Comparison of ENCODE assay signal across 19 cellular contexts in genomic region chr10:76628801-76629200, GRCh38.
DNase-seq lines count a peak whose midpoint lies in the region; ATAC-seq and TF ChIP-seq lines count a peak whose summit lies in the region.
"Had no signal": no experiment of that assay in that cellular context is flagged by ENCODE, and none has a peak within 500 bp of the region (broad histone marks: within the 10 kb centered on the region; RNA-seq: fewer than 3 reads in every experiment).

No MANE protein-coding gene starts in this region.

- POLR2A ChIA-PET in PC-3 (lab: Charles Lee; ENCODE audit: unreplicated experiment): no interaction called here

- no peak overlapping the region for H3K27ac ChIP-seq in PC-3 (ENCODE audit: low read length)
- H3K27ac ChIP-seq in osteoblast (ENCODE audit: low read depth, low read length): no peak overlapping the region
- H3K27ac ChIP-seq in Peyer's patch: no peak overlapping the region
- H3K27ac ChIP-seq: 22Rv1, A549, BLaER1, GM23248 had no signal

- H3K27me3 ChIP-seq in PC-3 (ENCODE audit: low read length): no peaks in the 10 kb centered on the region
- H3K27me3 ChIP-seq in osteoblast (ENCODE audit: insufficient read depth, low read length): no peaks in the 10 kb centered on the region
- no peaks in the 10 kb centered on the region for H3K27me3 ChIP-seq in Peyer's patch
- H3K27me3 ChIP-seq: BLaER1 had no signal

- no peaks in the 10 kb centered on the region for H3K9me3 ChIP-seq in PC-3 (ENCODE audit: low read length)
- no peaks in the 10 kb centered on the region for H3K9me3 ChIP-seq in osteoblast (ENCODE audit: low read depth, low read length)
- H3K9me3 ChIP-seq in Peyer's patch: no peaks in the 10 kb centered on the region
- H3K9me3 ChIP-seq: A549, BLaER1 had no signal

- H3K4me3 ChIP-seq in PC-3 (ENCODE audit: low read length) (no peak overlapping the region), epithelial cell of esophagus (ENCODE audit: low read length) (no peak overlapping the region), osteoblast (ENCODE audit: insufficient read depth, low read length) (no peak overlapping the region), Peyer's patch (no peak overlapping the region)
- H3K4me3 ChIP-seq: A549, BLaER1, GM23248 had no signal

- H4K20me1 ChIP-seq in PC-3 (ENCODE audit: low read length) (no peaks in the 10 kb centered on the region), osteoblast (ENCODE audit: insufficient read depth, low read length) (no peaks in the 10 kb centered on the region)
- H4K20me1 ChIP-seq: BLaER1 had no signal

- H3K36me3 ChIP-seq in PC-3 (ENCODE audit: low read depth, low read length) (no peaks in the 10 kb centered on the region), osteoblast (ENCODE audit: insufficient read depth, low read length) (no peaks in the 10 kb centered on the region), Peyer's patch (no peaks in the 10 kb centered on the region)
- H3K36me3 ChIP-seq: BLaER1 had no signal

- H3K27ac Mint-ChIP-seq in stimulated activated naive B cell treated with anti-CD40 and anti-IgM and Interleukin-4, amounts not matched to agents 10 μg/mL and 1 μg/mL and 100 μg/mL, for 72 hours: no peak overlapping the region
- H3K27ac Mint-ChIP-seq: CD14-positive monocyte; CD4-positive, alpha-beta memory T cell; HFFc6; IgD-negative memory B cell had no signal

- peak; percentile 81 for ATAC-seq in PC-3
- no peak for ATAC-seq in stimulated activated naive B cell treated with anti-CD40 and anti-IgM and Interleukin-4, amounts not matched to agents 10 μg/mL and 1 μg/mL and 100 μg/mL, for 72 hours (replicated peaks)
- ATAC-seq: A549, HCT116, HepG2 had no signal

- H3K79me2 ChIP-seq in PC-3 (ENCODE audit: low read length) (no peaks in the 10 kb centered on the region), osteoblast (ENCODE audit: insufficient read depth, low read length) (no peaks in the 10 kb centered on the region)

- no peaks in the 10 kb centered on the region for H3F3A ChIP-seq in PC-3 (ENCODE audit: low read length, unreplicated experiment)

- TF ChIP-seq POLR2A in Peyer's patch (IDR thresholded peaks at IDR 0.05): no peak

- no peak overlapping the region for H3K9ac ChIP-seq in PC-3 (ENCODE audit: low read length)
- H3K9ac ChIP-seq: BLaER1, GM23248 had no signal

- H3K36me3 Mint-ChIP-seq in stimulated activated naive B cell treated with anti-CD40 and anti-IgM and Interleukin-4, amounts not matched to agents 10 μg/mL and 1 μg/mL and 100 μg/mL, for 72 hours: no peaks in the 10 kb centered on the region
- H3K36me3 Mint-ChIP-seq: CD14-positive monocyte; CD4-positive, alpha-beta memory T cell; IgD-negative memory B cell had no signal

- H3K4me2 ChIP-seq in PC-3 (ENCODE audit: low read length) (peak overlapping the region; percentile 2), osteoblast (ENCODE audit: insufficient read depth, low read length) (no peak overlapping the region)
- H3K4me2 ChIP-seq: A549, BLaER1 had no signal

- H3K4me3 Mint-ChIP-seq in stimulated activated naive B cell treated with anti-CD40 and anti-IgM and Interleukin-4, amounts not matched to agents 10 μg/mL and 1 μg/mL and 100 μg/mL, for 72 hours: no peak overlapping the region
- H3K4me3 Mint-ChIP-seq: CD14-positive monocyte; CD4-positive, alpha-beta memory T cell; HFFc6; IgD-negative memory B cell had no signal

- H3K27me3 Mint-ChIP-seq in stimulated activated naive B cell treated with anti-CD40 and anti-IgM and Interleukin-4, amounts not matched to agents 10 μg/mL and 1 μg/mL and 100 μg/mL, for 72 hours: no peaks in the 10 kb centered on the region
- H3K27me3 Mint-ChIP-seq: CD4-positive, alpha-beta memory T cell; IgD-negative memory B cell had no signal

- TF ChIP-seq CTCF in PC-3 (conservative IDR thresholded peaks at IDR 0.05; ENCODE audit: low read depth, low read length) (no peak), epithelial cell of esophagus (IDR thresholded peaks at IDR 0.05; ENCODE audit: insufficient read depth, low read depth, low read length, missing control alignments) (no peak), osteoblast (IDR thresholded peaks at IDR 0.05; ENCODE audit: extremely low read depth, low read depth, low read length) (no peak), Peyer's patch (IDR thresholded peaks at IDR 0.05) (no peak)

- H3K9me2 ChIP-seq in PC-3 (replicated peaks; ENCODE audit: low read length): no peaks in the 10 kb centered on the region; the same call in 1 of the 2 replicates

- DNase-seq in EL (peak; percentile 27), PC-3 (peak; percentile 97), epithelial cell of esophagus (ENCODE audit: low read depth) (peak; percentile 45), osteoblast (ENCODE audit: insufficient read length, low spot score, missing footprints) (no peak), Peyer's patch (no peak), NCI-H1436 (lab: John Stamatoyannopoulos, UW) (no peak)
- no peak for DNase-seq in stimulated activated naive B cell treated with anti-CD40 and anti-IgM and Interleukin-4, amounts not matched to agents 10 μg/mL and 1 μg/mL and 100 μg/mL, for 72 hours
- DNase-seq: Calu3; CD4-positive, alpha-beta memory T cell; DMS79 treated with DMSO at 0.1 percent for 48 hours; GM23248; HFFc6 had no signal

- H2AFZ ChIP-seq in PC-3 (ENCODE audit: low read length): 0 out of 2 replicates have a peak overlapping the region, but pooled peaks have one; percentile 2
- H2AFZ ChIP-seq in osteoblast (ENCODE audit: low read length): peak overlapping the region; percentile 19
- H2AFZ ChIP-seq: GM23248 had no signal

- peaks cover 0 to 3% of the 10 kb centered on the region in 2 donors for H3K9me3 Mint-ChIP-seq in stimulated activated naive B cell treated with anti-CD40 and anti-IgM and Interleukin-4, amounts not matched to agents 10 μg/mL and 1 μg/mL and 100 μg/mL, for 72 hours
- H3K9me3 Mint-ChIP-seq: CD14-positive monocyte, HFFc6 had no signal

- CTCF ChIA-PET in PC-3 (lab: Charles Lee): no interaction called here

- no TSS peak for BruUV-seq in PC-3 (replicated peaks; lab: Mats Ljungman, UMichigan)

- intact Hi-C loops in PC-3 (cut with micrococcal nuclease): no loop called here

- H3K4me1 ChIP-seq in PC-3 (ENCODE audit: insufficient read depth, low read length) (peaks cover 23% of the 10 kb centered on the region), osteoblast (ENCODE audit: insufficient read depth, low read length) (no peaks in the 10 kb centered on the region), Peyer's patch (no peaks in the 10 kb centered on the region)
- H3K4me1 ChIP-seq: A549, BLaER1 had no signal

- H3K4me1 Mint-ChIP-seq in stimulated activated naive B cell treated with anti-CD40 and anti-IgM and Interleukin-4, amounts not matched to agents 10 μg/mL and 1 μg/mL and 100 μg/mL, for 72 hours: peaks cover 0 to 1% of the 10 kb centered on the region in 2 donors
- H3K4me1 Mint-ChIP-seq: CD14-positive monocyte; CD4-positive, alpha-beta memory T cell had no signal

Comparison
In these comparisons a context has a peak if more than half of its experiments do, and no peak if none do; other contexts are left out.
1. DNase-seq: peak in EL (single experiment), PC-3 (single experiment) and epithelial cell of esophagus (single experiment); none in osteoblast (single experiment), stimulated activated naive B cell treated with anti-CD40 and anti-IgM and Interleukin-4, amounts not matched to agents 10 μg/mL and 1 μg/mL and 100 μg/mL, for 72 hours (single experiment), Peyer's patch (0 of 3) and NCI-H1436 (single experiment).